ENCODE assay signal across 15 cellular contexts in the genomic region with DNA sequence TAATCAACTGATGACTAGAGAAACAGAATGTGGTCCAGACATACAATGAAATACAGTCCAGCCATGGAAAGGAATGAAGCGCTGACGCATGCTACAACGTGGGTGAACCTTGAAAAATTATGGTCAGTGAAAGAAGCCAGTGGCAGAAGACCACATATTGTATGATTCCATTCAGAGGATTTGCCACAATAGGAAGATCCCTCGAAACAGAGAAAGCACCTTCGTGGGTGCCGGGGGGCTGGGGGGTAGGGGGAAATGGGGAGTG.
DNase-seq lines count a peak whose midpoint lies in the region; ATAC-seq and TF ChIP-seq lines count a peak whose summit lies in the region.
"Had no signal": no experiment of that assay in that cellular context is flagged by ENCODE, and none has a peak within 500 bp of the region (broad histone marks: within the 10 kb centered on the region; RNA-seq: fewer than 3 reads in every experiment).

No MANE protein-coding gene starts in this region.

- intact Hi-C loops in IMR-90 (cut with micrococcal nuclease) = loop anchor here (2.0 to 10.0 kb wide), 3 partner anchors 105 to 215 kb away; a partner anchor contains a TSS
- intact Hi-C loops in colonic mucosa (cut with DNase I) = loop anchor here (5.0 kb wide), 1 partner anchor 100 kb away; no protein-coding TSS in a partner anchor
- intact Hi-C loops in natural killer cell (cut with micrococcal nuclease) = no loop called here

- H3K23ac ChIP-seq in IMR-90 (ENCODE audit: low read depth, low read length) = no peak overlapping the region

- DNase-seq in IMR-90 (peak; percentile 16), colonic mucosa (peak; percentile 17), suprapubic skin (ENCODE audit: low spot score in 2 of 2) (no peak), GM10266 (ENCODE audit: extremely low spot score) (no peak), natural killer cell (no peak)
- DNase-seq: activated CD4-positive, alpha-beta T cell treated with anti-CD3 and anti-CD28 coated beads, Interleukin-2, amount 10 ng/mL, durations not matched to agents 7 days and 5 days; activated naive CD4-positive, alpha-beta T cell treated with Interleukin-2 at 50 U/mL for 16 hours; activated T-cell treated with anti-CD3 and anti-CD28 coated beads for 4 hours; AML-193; COR-L47; NCI-H1436 had no signal

- no peak overlapping the region for H3K4me3 Mint-ChIP-seq in natural killer cell
- H3K4me3 Mint-ChIP-seq: activated CD4-positive, alpha-beta T cell treated with anti-CD3 and anti-CD28 coated beads, Interleukin-2, amount 10 ng/mL, durations not matched to agents 7 days and 5 days; stimulated activated memory B cell treated with anti-CD40 and anti-IgM and Interleukin-4, amounts not matched to agents 10 μg/mL and 1 μg/mL and 100 μg/mL, for 72 hours had no signal

- 0 out of 2 replicates have a peak overlapping the region, but pooled peaks have one; percentile 20 for H2BK20ac ChIP-seq in IMR-90 (ENCODE audit: low read depth, low read length)

- no peak overlapping the region for H3K4me2 ChIP-seq in IMR-90 (ENCODE audit: low read depth, low read length)

- POLR2A ChIA-PET in IMR-90 (lab: Charles Lee; ENCODE audit: unreplicated experiment) = no interaction called here

- H3K4me1 ChIP-seq in IMR-90 (ENCODE audit: control insufficient read depth, insufficient read depth, low read length) = peaks cover 18% of the 10 kb centered on the region
- H3K4me1 ChIP-seq in colonic mucosa = peaks cover 3% of the 10 kb centered on the region
- H3K4me1 ChIP-seq in muscle layer of duodenum (ENCODE audit: control insufficient read depth in 1 of 2, insufficient read depth in 2 of 2, low read length in 2 of 2) = peaks cover 7 to 12% of the 10 kb centered on the region in 2 donors
- peaks cover 70% of the 10 kb centered on the region for H3K4me1 ChIP-seq in suprapubic skin

- no peak overlapping the region for H3K56ac ChIP-seq in IMR-90 (ENCODE audit: extremely low read depth, insufficient read depth, low read length)

- H3K36me3 ChIP-seq in IMR-90 (ENCODE audit: control insufficient read depth, insufficient read depth, low read length) (no peaks in the 10 kb centered on the region), colonic mucosa (no peaks in the 10 kb centered on the region), muscle layer of duodenum (ENCODE audit: control insufficient read depth in 1 of 2, insufficient read depth in 2 of 2, low read length in 2 of 2) (no peaks in the 10 kb centered on the region), suprapubic skin (no peaks in the 10 kb centered on the region)

- H3K18ac ChIP-seq in IMR-90 (ENCODE audit: low read depth, low read length) = no peak overlapping the region

- no peaks in the 10 kb centered on the region for H4K20me1 ChIP-seq in IMR-90 (ENCODE audit: insufficient read depth, low read length)

- H3K9me3 Mint-ChIP-seq in natural killer cell = no peaks in the 10 kb centered on the region
- H3K9me3 Mint-ChIP-seq: activated CD4-positive, alpha-beta T cell treated with anti-CD3 and anti-CD28 coated beads, Interleukin-2, amount 10 ng/mL, durations not matched to agents 7 days and 5 days; stimulated activated memory B cell treated with anti-CD40 and anti-IgM and Interleukin-4, amounts not matched to agents 10 μg/mL and 1 μg/mL and 100 μg/mL, for 72 hours had no signal

- no peak overlapping the region for H4K5ac ChIP-seq in IMR-90 (ENCODE audit: low read depth, low read length)

- no peak overlapping the region; the same call in 1 of the 2 replicates for H3K4ac ChIP-seq in IMR-90 (ENCODE audit: low read depth, low read length)

- in situ Hi-C loops in IMR-90 (cut with MboI; ENCODE audit: low sequenced_read_pairs) = no loop called here

- no peak overlapping the region for H4K8ac ChIP-seq in IMR-90 (ENCODE audit: low read depth in 2 of 2, low read length in 2 of 2)

- H3K9me3 ChIP-seq in IMR-90 (ENCODE audit: control insufficient read depth, insufficient read depth, low read length) (no peaks in the 10 kb centered on the region), colonic mucosa (no peaks in the 10 kb centered on the region), muscle layer of duodenum (ENCODE audit: control insufficient read depth in 1 of 2, low read length in 2 of 2) (no peaks in the 10 kb centered on the region), suprapubic skin (no peaks in the 10 kb centered on the region)

- H3K9ac ChIP-seq in IMR-90 (ENCODE audit: low read depth, low read length) (no peak overlapping the region), colonic mucosa (ENCODE audit: low read depth in 2 of 2, low read length in 2 of 2) (no peak overlapping the region)

- TF ChIP-seq RAD21 in IMR-90 (IDR thresholded peaks at IDR 0.05; ENCODE audit: low read length) = no peak

- H3K4me3 ChIP-seq in IMR-90 (ENCODE audit: insufficient read depth, low read depth, low read length) (no peak overlapping the region), colonic mucosa (no peak overlapping the region), muscle layer of duodenum (ENCODE audit: low read depth in 1 of 2, low read length in 2 of 2) (no peak overlapping the region), suprapubic skin (no peak overlapping the region)

- H2AK9ac ChIP-seq in IMR-90 (replicated peaks; ENCODE audit: low read depth, low read length, poor library complexity) = no peak overlapping the region

- H2AK5ac ChIP-seq in IMR-90 (ENCODE audit: low read depth, low read length) = no peak overlapping the region

- H2BK120ac ChIP-seq in IMR-90 (ENCODE audit: low read depth, low read length) = no peak overlapping the region

- CTCF ChIA-PET in IMR-90 (lab: Yijun Ruan, JAX) = no interaction called here

- no peaks in the 10 kb centered on the region for H3K4me1 Mint-ChIP-seq in natural killer cell
- H3K4me1 Mint-ChIP-seq: stimulated activated memory B cell treated with anti-CD40 and anti-IgM and Interleukin-4, amounts not matched to agents 10 μg/mL and 1 μg/mL and 100 μg/mL, for 72 hours had no signal

- TF ChIP-seq EP300 in suprapubic skin (IDR thresholded peaks at IDR 0.05) = no peak

- no peak overlapping the region for H2AFZ ChIP-seq in IMR-90 (replicated peaks; ENCODE audit: low read length, poor library complexity)

- no peaks in the 10 kb centered on the region for H3K36me3 Mint-ChIP-seq in natural killer cell
- H3K36me3 Mint-ChIP-seq: stimulated activated memory B cell treated with anti-CD40 and anti-IgM and Interleukin-4, amounts not matched to agents 10 μg/mL and 1 μg/mL and 100 μg/mL, for 72 hours had no signal

- H3K27me3 Mint-ChIP-seq in natural killer cell (ENCODE audit: low read depth in 2 of 2) = peaks cover 0 to 5% of the 10 kb centered on the region in 2 donors

- H3K27me3 ChIP-seq in IMR-90 (ENCODE audit: control insufficient read depth, insufficient read depth, low read length) (no peaks in the 10 kb centered on the region), colonic mucosa (no peaks in the 10 kb centered on the region), muscle layer of duodenum (ENCODE audit: low read depth, low read length) (no peaks in the 10 kb centered on the region), suprapubic skin (no peaks in the 10 kb centered on the region)

- no peak overlapping the region for H3K14ac ChIP-seq in IMR-90 (replicated peaks; ENCODE audit: low read depth, low read length)

- H3K27ac ChIP-seq in IMR-90 (ENCODE audit: insufficient read depth, low read length) (no peak overlapping the region), colonic mucosa (peak overlapping the region; percentile 88), muscle layer of duodenum (ENCODE audit: low read length) (peak overlapping the region; percentile 83), suprapubic skin (peak overlapping the region; percentile 92)

- H3K9me1 ChIP-seq in IMR-90 (ENCODE audit: insufficient read depth, low read length) = peaks cover 14% of the 10 kb centered on the region

- no peak overlapping the region for H2BK5ac ChIP-seq in IMR-90 (ENCODE audit: low read depth, low read length, poor library complexity, severe bottlenecking)

- H3K27ac Mint-ChIP-seq in natural killer cell = no peak overlapping the region
- H3K27ac Mint-ChIP-seq: activated CD4-positive, alpha-beta T cell treated with anti-CD3 and anti-CD28 coated beads, Interleukin-2, amount 10 ng/mL, durations not matched to agents 7 days and 5 days; stimulated activated memory B cell treated with anti-CD40 and anti-IgM and Interleukin-4, amounts not matched to agents 10 μg/mL and 1 μg/mL and 100 μg/mL, for 72 hours had no signal

- no peaks in the 10 kb centered on the region for H3K79me1 ChIP-seq in IMR-90 (ENCODE audit: low read depth in 1 of 2, low read length in 2 of 2)

- ATAC-seq in IMR-90 (ENCODE audit: low read depth) = no peak
- ATAC-seq in HG03196 (IDR thresholded peaks at IDR 0.05; ENCODE audit: unreplicated experiment) = no peak
- ATAC-seq in HG02759 (IDR thresholded peaks at IDR 0.05; ENCODE audit: unreplicated experiment) = no peak
- ATAC-seq in natural killer cell = no peak
- ATAC-seq: stimulated activated memory B cell treated with anti-CD40 and anti-IgM and Interleukin-4, amounts not matched to agents 10 μg/mL and 1 μg/mL and 100 μg/mL, for 72 hours had no signal

- no peak for TF ChIP-seq CTCF in IMR-90 (conservative IDR thresholded peaks at IDR 0.05; ENCODE audit: low read depth, low read length)
- no peak for TF ChIP-seq CTCF in colonic mucosa (IDR thresholded peaks at IDR 0.05)
- TF ChIP-seq CTCF in suprapubic skin (IDR thresholded peaks at IDR 0.05) = no peak
- no peak for TF ChIP-seq CTCF in GM10266 (IDR thresholded peaks at IDR 0.05; ENCODE audit: control insufficient read depth, insufficient read depth, low read depth, missing control alignments)
- no peak for TF ChIP-seq CTCF in natural killer cell (IDR thresholded peaks at IDR 0.05)

- TF ChIP-seq POLR2A in IMR-90 (IDR thresholded peaks at IDR 0.05; ENCODE audit: low read depth, low read length) (no peak), suprapubic skin (IDR thresholded peaks at IDR 0.05) (no peak)

- no peak overlapping the region for H4K91ac ChIP-seq in IMR-90 (ENCODE audit: insufficient read depth, low read depth, low read length)

- no peak overlapping the region for H2BK15ac ChIP-seq in IMR-90 (ENCODE audit: low read depth, low read length)

- dilution Hi-C loops in IMR-90 (cut with HindIII; ENCODE audit: low sequenced_read_pairs, unreplicated experiment) = no loop called here

- no TSS peak for BruUV-seq in IMR-90 (replicated peaks; lab: Mats Ljungman, UMichigan)

- WGBS in IMR-90 (ENCODE audit: extremely low coverage in 2 of 2, insufficient read length in 1 of 2), 2 experiments = 88% methylated on average over 3 of the region's 6 CpGs; no CpG with 5 or more reads in 1 of the 2 experiments
- WGBS in suprapubic skin = 90% methylated on average over 6 of the region's 6 CpGs

TF ChIP-seq in IMR-90, 13 proteins besides CTCF, POLR2A, EP300 and RAD21 (continues in another document):
- TF ChIP-seq, protein P1, sequence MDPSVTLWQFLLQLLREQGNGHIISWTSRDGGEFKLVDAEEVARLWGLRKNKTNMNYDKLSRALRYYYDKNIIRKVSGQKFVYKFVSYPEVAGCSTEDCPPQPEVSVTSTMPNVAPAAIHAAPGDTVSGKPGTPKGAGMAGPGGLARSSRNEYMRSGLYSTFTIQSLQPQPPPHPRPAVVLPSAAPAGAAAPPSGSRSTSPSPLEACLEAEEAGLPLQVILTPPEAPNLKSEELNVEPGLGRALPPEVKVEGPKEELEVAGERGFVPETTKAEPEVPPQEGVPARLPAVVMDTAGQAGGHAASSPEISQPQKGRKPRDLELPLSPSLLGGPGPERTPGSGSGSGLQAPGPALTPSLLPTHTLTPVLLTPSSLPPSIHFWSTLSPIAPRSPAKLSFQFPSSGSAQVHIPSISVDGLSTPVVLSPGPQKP (IDR thresholded peaks at IDR 0.05; ENCODE audit: borderline replicate concordance, low read depth, low read length) = no peak

Comparison
In these comparisons a context has a peak if more than half of its experiments do, and no peak if none do; other contexts are left out.
1. DNase-seq: peak in IMR-90 (single experiment) and colonic mucosa (single experiment); none in suprapubic skin (0 of 2), GM10266 (single experiment) and natural killer cell (single experiment).